8 cellular contexts compared by ENCODE assay signal in the genomic region with DNA sequence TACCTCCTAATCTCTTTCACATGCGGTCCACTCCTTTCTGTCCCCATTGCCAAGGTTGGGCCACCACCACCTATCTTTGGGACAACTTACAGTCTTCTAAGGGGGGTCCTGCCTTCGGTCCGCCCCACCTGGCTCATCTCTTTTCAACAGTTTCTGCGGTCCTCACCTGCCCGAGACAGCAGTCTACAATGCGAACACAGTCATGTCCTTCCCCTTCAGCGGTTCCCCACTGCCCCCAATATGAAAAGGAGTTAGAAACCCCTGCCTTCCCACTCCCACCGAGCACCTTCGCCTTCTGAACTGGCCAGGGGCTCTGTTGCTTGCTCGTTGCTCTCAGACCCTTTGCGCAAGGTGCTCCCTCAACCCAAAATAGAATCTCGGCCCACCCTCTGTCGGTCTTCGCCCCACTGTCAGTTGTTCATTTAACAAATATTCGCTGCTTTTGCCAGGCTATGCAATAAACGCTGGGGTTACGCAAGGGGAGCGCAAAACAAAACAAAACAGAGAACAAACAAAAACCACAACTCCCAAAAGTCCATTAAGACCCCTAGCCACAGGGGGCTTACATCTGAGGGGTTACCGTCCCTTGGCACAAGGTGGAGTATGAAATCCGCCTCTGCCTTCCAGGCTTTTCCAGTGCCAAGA. TPM values are rescaled to one million over a fixed set of nuclear protein-coding genes. Genes with fewer than 3 reads are reported as not detected.
A peak's percentile ranks its signal among the peaks of the same experiment; 100 is the strongest.
DNase-seq lines count a peak whose midpoint lies in the region; ATAC-seq and TF ChIP-seq lines count a peak whose summit lies in the region.
"Had no signal": no experiment of that assay in that cellular context is flagged by ENCODE, and none has a peak within 500 bp of the region (broad histone marks: within the 10 kb centered on the region; RNA-seq: fewer than 3 reads in every experiment).

No MANE protein-coding gene starts in this region.

- DNase-seq in adipocyte (ENCODE audit: low read depth) (peak; percentile 61), stomach (no peak), GM19238 (ENCODE audit: insufficient read length, low spot score) (no peak)
- no peak for DNase-seq in stimulated activated CD8-positive, alpha-beta memory T cell treated with anti-CD3 and anti-CD28 coated beads, Interleukin-4, amount 100 ng/mL, for 48 hours

- no peak for ATAC-seq in HG03469 (IDR thresholded peaks at IDR 0.05; ENCODE audit: unreplicated experiment)

- H3K27me3 ChIP-seq in HUES6 (ENCODE audit: control insufficient read depth, insufficient read depth, low read length) (peaks cover 7% of the 10 kb centered on the region; the same call in 1 of the 2 replicates), adipocyte (replicated peaks; ENCODE audit: control insufficient read depth, insufficient read depth, low read length) (no peaks in the 10 kb centered on the region), stomach (no peaks in the 10 kb centered on the region)

- H3K4me3 ChIP-seq in HUES6 (ENCODE audit: low read depth, low read length) (peak overlapping the region; percentile 90), adipocyte (ENCODE audit: low read length) (peak overlapping the region; percentile 92), iPS-18c (ENCODE audit: insufficient read depth, low read depth, low read length) (peak overlapping the region; percentile 72), stomach (peak overlapping the region; percentile 74 to 97 (median 87))

- TF ChIP-seq POLR2A in stomach (IDR thresholded peaks at IDR 0.05): no peak

- 25 to 38% (median 25%) methylated on average over 20 of the region's 20 CpGs for WGBS in stomach, 5 donors

- H3K4me1 ChIP-seq in HUES6 (ENCODE audit: control insufficient read depth, insufficient read depth, low read length) (peaks cover 7% of the 10 kb centered on the region), adipocyte (ENCODE audit: control insufficient read depth, insufficient read depth, low read length) (peaks cover 12% of the 10 kb centered on the region), stomach (peaks cover 5 to 23% (median 20%) of the 10 kb centered on the region in 4 donors)

- intact Hi-C loops in stomach (cut with DNase I; ENCODE audit: low total_unique reads): no loop called here

- no peak for TF ChIP-seq CTCF in stomach (IDR thresholded peaks at IDR 0.05)

- H3K36me3 ChIP-seq in HUES6 (ENCODE audit: control insufficient read depth, insufficient read depth, low read length): peaks cover 12% of the 10 kb centered on the region
- no peaks in the 10 kb centered on the region for H3K36me3 ChIP-seq in adipocyte (ENCODE audit: control insufficient read depth, insufficient read depth, low read length, severe bottlenecking)
- peaks cover 0 to 2% (median 0%) of the 10 kb centered on the region in 4 donors for H3K36me3 ChIP-seq in stomach

- no peak for TF ChIP-seq EP300 in stomach (IDR thresholded peaks at IDR 0.05)

- H3K9ac ChIP-seq in HUES6 (ENCODE audit: low read length) (peak overlapping the region; percentile 88), adipocyte (ENCODE audit: low read length) (peak overlapping the region; percentile 90)

- H3K27ac ChIP-seq in HUES6 (ENCODE audit: low read depth, low read length) (no peak overlapping the region), stomach (peak overlapping the region; percentile 12 to 77 (median 74))

- H3K9me3 ChIP-seq in HUES6 (ENCODE audit: control insufficient read depth, insufficient read depth, low read depth, low read length) (peaks cover 10% of the 10 kb centered on the region), adipocyte (ENCODE audit: control insufficient read depth, low read length) (peaks cover 13% of the 10 kb centered on the region), iPS-18c (ENCODE audit: control insufficient read depth, insufficient read depth, low read length) (no peaks in the 10 kb centered on the region), stomach (peaks cover 0 to 7% (median 0%) of the 10 kb centered on the region in 4 donors)

RNA-seq across cellular contexts. Expression of gene FANCI, which starts 0.6 kb away (rescaled TPM):
- total RNA-seq in stomach: 10 to 100 TPM in 3 of 5 donors, 1 to 10 TPM in 2; 7.2 to 43.8 (median 30.5) TPM
- polyA plus RNA-seq in stomach: 1 to 10 TPM; 5.7 to 9.3 (median 7.0) TPM

RNA-seq across cellular contexts. Expression of gene RLBP1, which starts 21.8 kb away (rescaled TPM):
- total RNA-seq in stomach: 1 to 10 TPM in 1 of 5 donors, not detected in 4; 1.3 TPM
- polyA plus RNA-seq in stomach: under 1 TPM in 1 of 3 donors, not detected in 2; 0.13 TPM
- total RNA-seq: subcutaneous adipose tissue had no signal
